ENCODE assay signal across 19 cellular contexts in genomic region chr13:60696602-60697001, GRCh38.
"Had no signal": no experiment of that assay in that cellular context is flagged by ENCODE, and none has a peak within 500 bp of the region (broad histone marks: within the 10 kb centered on the region; RNA-seq: fewer than 3 reads in every experiment).

No MANE protein-coding gene starts in this region.

- DNase-seq: activated CD4-positive, alpha-beta T cell treated with anti-CD3 and anti-CD28 coated beads, Interleukin-2, amount 10 ng/mL, durations not matched to agents 7 days and 5 days; activated CD4-positive, CD25-positive, alpha-beta regulatory T cell treated with anti-CD3 and anti-CD28 coated beads, Interleukin-2, amount 50 U/mL, for 72 hours; activated CD8-positive, alpha-beta T cell treated with anti-CD3 and anti-CD28 coated beads, Interleukin-2, amount 10 ng/mL, durations not matched to agents 7 days and 5 days; activated gamma-delta T cell; activated naive CD4-positive, alpha-beta T cell treated with anti-CD3 and anti-CD28 coated beads, Interleukin-2, amount 50 U/mL, for 16 hours; activated naive CD8-positive, alpha-beta T cell treated with anti-CD3 and anti-CD28 coated beads, Interleukin-2, amount 50 U/mL, for 24 hours; effector CD4-positive, alpha-beta T cell; hippocampal formation; left ventricle myocardium superior; mammary epithelial cell; midbrain; right cardiac atrium; stimulated activated CD4-positive, alpha-beta T cell treated with anti-CD3 and anti-CD28 coated beads, Interleukin-12 subunit alpha, Interleukin-12 subunit beta, amount 100 ng/mL, for 4 hours; stimulated activated naive CD8-positive, alpha-beta T cell treated with anti-CD3 and anti-CD28 coated beads, Interleukin-15, amount 100 ng/mL, for 72 hours; tibial artery had no signal

- H2AFZ ChIP-seq: parathyroid adenoma had no signal

- H3K27ac ChIP-seq: cardiac muscle cell, parathyroid adenoma, tibial artery, VCaP had no signal

- H3K9me3 ChIP-seq: tibial artery had no signal

- H3K36me3 ChIP-seq: cardiac muscle cell, tibial artery had no signal

- H3K4me1 ChIP-seq: parathyroid adenoma, tibial artery had no signal

- H3K4me3 ChIP-seq: cardiac muscle cell, tibial artery had no signal

- H3K9ac ChIP-seq: parathyroid adenoma had no signal

- ATAC-seq: activated CD8-positive, alpha-beta T cell treated with anti-CD3 and anti-CD28 coated beads, Interleukin-2, amount 10 ng/mL, durations not matched to agents 7 days and 5 days; activated naive CD8-positive, alpha-beta T cell treated with anti-CD3 and anti-CD28 coated beads, Interleukin-2, amount 50 U/mL, for 24 hours; left ventricle myocardium superior; natural killer cell treated with Interleukin-12 subunit alpha and Interleukin-12 subunit beta and Interleukin-15 and Interleukin-18, amount 100 ng/mL, for 72 hours; right cardiac atrium; stimulated activated naive CD8-positive, alpha-beta T cell treated with anti-CD3 and anti-CD28 coated beads, Interleukin-15, amount 100 ng/mL, for 72 hours had no signal

- H3K27me3 ChIP-seq: cardiac muscle cell, tibial artery had no signal
